ENCODE assay signal across 16 cellular contexts in the genomic region with DNA sequence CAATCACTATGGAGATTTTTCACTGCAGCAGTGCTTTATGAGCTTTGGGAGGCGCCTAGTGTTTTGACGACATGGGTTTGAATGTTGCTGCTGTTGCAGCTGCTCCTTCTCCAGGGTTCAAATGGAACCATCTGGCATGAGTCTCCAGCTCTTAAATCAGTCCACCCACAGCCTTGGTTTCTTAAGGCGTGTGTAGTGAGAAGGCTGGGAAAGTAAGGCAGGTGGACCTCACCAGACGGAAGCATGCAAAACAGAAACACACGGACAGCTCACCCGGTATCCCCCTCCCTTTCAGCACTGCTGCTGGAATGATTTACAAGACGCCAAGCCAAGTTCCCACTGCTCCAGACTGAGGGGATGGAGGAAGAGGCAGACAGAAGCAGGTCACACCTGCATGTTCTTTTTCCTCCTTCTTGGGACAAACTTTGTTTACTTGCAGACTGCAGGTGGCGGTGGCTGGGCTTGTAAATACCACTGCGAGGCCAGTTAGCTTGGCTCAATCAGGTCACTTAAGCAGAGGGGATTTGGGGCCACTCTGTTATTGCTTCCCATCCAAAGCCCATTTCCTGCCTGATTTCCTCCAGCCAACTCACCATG. TPM values are rescaled to one million over a fixed set of nuclear protein-coding genes. Genes with fewer than 3 reads are reported as not detected.
DNase-seq lines count a peak whose midpoint lies in the region; ATAC-seq, FAIRE-seq and TF ChIP-seq lines count a peak whose summit lies in the region.
"Had no signal": no experiment of that assay in that cellular context is flagged by ENCODE, and none has a peak within 500 bp of the region (broad histone marks: within the 10 kb centered on the region; RNA-seq: fewer than 3 reads in every experiment).

No MANE protein-coding gene starts in this region.

- no peak overlapping the region for H2BK12ac ChIP-seq in H1 (ENCODE audit: low read depth, low read length)

- peak overlapping the region; percentile 45 for H4K8ac ChIP-seq in H1 (ENCODE audit: extremely low read depth, insufficient read depth, low read length)

- POLR2A ChIA-PET in H1 (lab: Charles Lee; ENCODE audit: partially characterized antibody): no interaction called here

- no peak overlapping the region for H4K5ac ChIP-seq in H1 (ENCODE audit: insufficient read length, low read depth, low read length)

- no peak overlapping the region for H3K4ac ChIP-seq in H1 (replicated peaks; ENCODE audit: insufficient read length, low read depth, low read length)

- no peaks in the 10 kb centered on the region for H4K20me1 ChIP-seq in H1 (replicated peaks in 1 of 2; ENCODE audit: control insufficient read depth in 1 of 2, insufficient read depth in 2 of 2, low read length in 2 of 2)

- no peak overlapping the region; the same call in 1 of the 2 replicates for H3K27ac ChIP-seq in H1 (ENCODE audit: low read depth, low read length)
- H3K27ac ChIP-seq in lower lobe of right lung: peak overlapping the region; percentile 4
- peak overlapping the region; percentile 69 for H3K27ac ChIP-seq in stomach smooth muscle (ENCODE audit: low read length)
- H3K27ac ChIP-seq: A549, psoas muscle had no signal

- H3K27me3 ChIP-seq in H1 (replicated peaks in 1 of 4; ENCODE audit: control insufficient read depth in 3 of 4, extremely low read depth in 1 of 4, insufficient read depth in 3 of 4, low read length in 3 of 4) (no peaks in the 10 kb centered on the region), lower lobe of right lung (ENCODE audit: low read depth) (no peaks in the 10 kb centered on the region), stomach smooth muscle (ENCODE audit: control insufficient read depth in 1 of 2, insufficient read depth in 2 of 2, low read length in 2 of 2) (no peaks in the 10 kb centered on the region)

- no peak overlapping the region for H3K4me3 Mint-ChIP-seq in activated CD4-positive, alpha-beta T cell treated with anti-CD3 and anti-CD28 coated beads, Interleukin-2, amount 10 ng/mL, durations not matched to agents 24 days and 14 days

- no peak overlapping the region for H2AFZ ChIP-seq in H1 (ENCODE audit: low read length)

- H3K4me1 ChIP-seq in H1 (replicated peaks in 1 of 4; ENCODE audit: control insufficient read depth in 3 of 4, insufficient read depth in 4 of 4, low read length in 3 of 4) (0 out of 7 replicates have a peak, but pooled peaks cover 0 to 2% (median 0%) of the 10 kb centered on the region in 4 experiments), lower lobe of right lung (peaks cover 22% of the 10 kb centered on the region), stomach smooth muscle (ENCODE audit: control insufficient read depth, insufficient read depth, low read length) (peaks cover 46% of the 10 kb centered on the region)
- H3K4me1 ChIP-seq: A549 had no signal

- CTCF ChIA-PET in H1 (lab: Charles Lee; ENCODE audit: partially characterized antibody): interaction anchor here (0.6 to 1.6 kb wide), 2 partner anchors 10 to 141 kb away, joined by 3 read pairs; no protein-coding TSS in a partner anchor

- H3K9ac ChIP-seq in H1 (replicated peaks in 1 of 4; ENCODE audit: extremely low read depth in 1 of 4, low read depth in 3 of 4, low read length in 3 of 4) (no peak overlapping the region), stomach smooth muscle (ENCODE audit: low read length in 2 of 2) (no peak overlapping the region)

- H4K91ac ChIP-seq in H1 (replicated peaks; ENCODE audit: insufficient read length, low read length): no peak overlapping the region

- intact Hi-C loops in activated CD4-positive, alpha-beta T cell treated with anti-CD3 and anti-CD28 coated beads, Interleukin-2, amount 10 ng/mL, durations not matched to agents 24 days and 14 days (cut with micrococcal nuclease): no loop called here
- intact Hi-C loops in lower lobe of right lung (cut with DNase I): no loop called here

- H3K4me1 Mint-ChIP-seq in activated CD4-positive, alpha-beta T cell treated with anti-CD3 and anti-CD28 coated beads, Interleukin-2, amount 10 ng/mL, durations not matched to agents 24 days and 14 days: peaks cover 68% of the 10 kb centered on the region

- H2BK5ac ChIP-seq in H1 (ENCODE audit: low read depth, low read length): 0 out of 2 replicates have a peak overlapping the region, but pooled peaks have one; percentile 18

- no peaks in the 10 kb centered on the region for H3K79me1 ChIP-seq in H1 (ENCODE audit: low read depth, low read length)

- H3K9me3 Mint-ChIP-seq in activated CD4-positive, alpha-beta T cell treated with anti-CD3 and anti-CD28 coated beads, Interleukin-2, amount 10 ng/mL, durations not matched to agents 24 days and 14 days: no peaks in the 10 kb centered on the region

- no peaks in the 10 kb centered on the region for H3K23me2 ChIP-seq in H1 (ENCODE audit: low read depth, low read length)

- H2BK20ac ChIP-seq in H1 (ENCODE audit: low read length): no peak overlapping the region

- H2BK120ac ChIP-seq in H1 (replicated peaks; ENCODE audit: low read depth, low read length): no peak overlapping the region

- no peak overlapping the region for H3K4me3 ChIP-seq in H1 (ENCODE audit: extremely low read depth in 1 of 4, insufficient read depth in 2 of 4, low read depth in 3 of 4, low read length in 4 of 4)
- H3K4me3 ChIP-seq in lower lobe of right lung: no peak overlapping the region
- peak overlapping the region in 1 of 2 donors; percentile 35 for H3K4me3 ChIP-seq in stomach smooth muscle (ENCODE audit: low read length in 2 of 2)
- H3K4me3 ChIP-seq: A549, GM12878, psoas muscle had no signal

- 83% methylated on average over 9 of the region's 9 CpGs; no CpG with 5 or more reads in 1 of the 2 experiments for WGBS in H1 (ENCODE audit: extremely low coverage in 1 of 2, insufficient coverage in 1 of 2, insufficient read length in 1 of 2, insufficient replicate concordance in 2 of 2, low coverage in 1 of 2, low lambda C conversion rate in 2 of 2, missing lambda C conversion rate in 1 of 2), 2 experiments

- TF ChIP-seq CTCF in H1 (IDR thresholded peaks at IDR 0.05; ENCODE audit: control extremely low read depth in 1 of 3, insufficient read depth in 1 of 3, low read depth in 1 of 3, low read length in 3 of 3) (peak in 2 of 3 experiments; percentile 4 to 23; a peak in 2 of 4 replicates), lower lobe of right lung (IDR thresholded peaks at IDR 0.05) (no peak)

- H3K18ac ChIP-seq in H1 (ENCODE audit: extremely low read depth, low read length): no peak overlapping the region

- FAIRE-seq in H1 (lab: Jason Lieb, UNC): peak; percentile 48
- FAIRE-seq: A549, GM12878, keratinocyte had no signal

- TF ChIP-seq POLR2A in H1 (IDR thresholded peaks at IDR 0.05; ENCODE audit: control extremely low read depth in 1 of 2, low read depth in 2 of 2, low read length in 2 of 2): no peak

- H3K4me2 ChIP-seq in H1 (ENCODE audit: insufficient read depth in 1 of 2, low read depth in 2 of 2, low read length in 2 of 2): no peak overlapping the region
- H3K4me2 ChIP-seq: A549 had no signal

- H3K36me3 ChIP-seq in H1 (ENCODE audit: control insufficient read depth in 2 of 4, insufficient read depth in 4 of 4, low read length in 3 of 4): no peaks in the 10 kb centered on the region
- no peaks in the 10 kb centered on the region for H3K36me3 ChIP-seq in lower lobe of right lung
- peaks cover 20 to 35% of the 10 kb centered on the region in 2 donors for H3K36me3 ChIP-seq in stomach smooth muscle (ENCODE audit: control insufficient read depth in 2 of 2, insufficient read depth in 2 of 2, low read length in 2 of 2)

- H3K9me3 ChIP-seq in H1 (ENCODE audit: insufficient read depth in 2 of 2, low read depth in 1 of 2, low read length in 1 of 2) (no peaks in the 10 kb centered on the region), lower lobe of right lung (no peaks in the 10 kb centered on the region), stomach smooth muscle (ENCODE audit: control insufficient read depth in 2 of 2, low read length in 2 of 2) (no peaks in the 10 kb centered on the region)
- H3K9me3 ChIP-seq: A549, psoas muscle had no signal

- H2BK15ac ChIP-seq in H1 (ENCODE audit: low read length): no peak overlapping the region

- TF ChIP-seq RAD21 in H1 (IDR thresholded peaks at IDR 0.05 in 1 of 2, conservative IDR thresholded peaks at IDR 0.05 in 1 of 2; ENCODE audit: low read depth in 2 of 2, low read length in 2 of 2): peak; percentile 29 to 36

- DNase-seq in activated CD4-positive, alpha-beta T cell treated with anti-CD3 and anti-CD28 coated beads, Interleukin-2, amount 10 ng/mL, durations not matched to agents 24 days and 14 days: no peak
- DNase-seq in activated CD4-positive, alpha-beta T cell treated with anti-CD3 and anti-CD28 coated beads for 48 hours: no peak
- DNase-seq in H1 (ENCODE audit: low read depth in 1 of 2, low spot score in 2 of 2) (no peak), lower lobe of right lung (no peak), RKO (ENCODE audit: low spot score) (no peak)
- DNase-seq: DMS153, HCEC 1CT, KBM-7, NCI-H226, psoas muscle had no signal

- no peak for TF ChIP-seq EP300 in H1 (IDR thresholded peaks at IDR 0.05; ENCODE audit: borderline replicate concordance in 1 of 2, low read depth in 2 of 2, low read length in 2 of 2)

- H3K79me2 ChIP-seq in H1 (ENCODE audit: control insufficient read depth in 1 of 2, insufficient read depth in 2 of 2, low read length in 2 of 2): no peaks in the 10 kb centered on the region

- ATAC-seq in lower lobe of right lung (no peak), HG02852 (IDR thresholded peaks at IDR 0.05; ENCODE audit: unreplicated experiment) (no peak), GM18909 (IDR thresholded peaks at IDR 0.05; ENCODE audit: poor library complexity, unreplicated experiment) (no peak)
- ATAC-seq: A549, GM12878 had no signal

- H3K14ac ChIP-seq in H1 (ENCODE audit: insufficient read length): no peak overlapping the region

- no peak overlapping the region; the same call in 1 of the 2 replicates for H2AK5ac ChIP-seq in H1 (ENCODE audit: low read depth, low read length)

- peaks cover 86% of the 10 kb centered on the region for H3K36me3 Mint-ChIP-seq in activated CD4-positive, alpha-beta T cell treated with anti-CD3 and anti-CD28 coated beads, Interleukin-2, amount 10 ng/mL, durations not matched to agents 24 days and 14 days (ENCODE audit: low read depth)

- no peak overlapping the region for H3K23ac ChIP-seq in H1 (ENCODE audit: insufficient read length)

- H3K27me3 Mint-ChIP-seq in activated CD4-positive, alpha-beta T cell treated with anti-CD3 and anti-CD28 coated beads, Interleukin-2, amount 10 ng/mL, durations not matched to agents 24 days and 14 days: no peaks in the 10 kb centered on the region

- H3K27ac Mint-ChIP-seq in activated CD4-positive, alpha-beta T cell treated with anti-CD3 and anti-CD28 coated beads, Interleukin-2, amount 10 ng/mL, durations not matched to agents 24 days and 14 days: peak overlapping the region; percentile 63

- no peak overlapping the region for H3K56ac ChIP-seq in H1 (replicated peaks; ENCODE audit: insufficient read length, low read depth, low read length)

RNA-seq across cellular contexts. Expression of a gene that starts 47.4 kb away (rescaled TPM):
- 232 TPM in 2 replicates for total RNA-seq in activated CD4-positive, alpha-beta T cell treated with anti-CD3 and anti-CD28 coated beads, Interleukin-2, amount 10 ng/mL, durations not matched to agents 24 days and 14 days
- total RNA-seq in H1 (2021; fragmentation: NEBNext Ultra II Directional; extraction: Animal tissue kit (Norgen Biotek cat#: 25700)): 21.4 and 22.7 TPM in 2 replicates
- 6.5 and 7.3 TPM in 2 replicates for polyA plus RNA-seq in H1 (2011; rRNA removed)
- 6.6 TPM for polyA plus RNA-seq in H1 (2011; cell fraction: cytosol; rRNA removed)
- 10.7 TPM for polyA plus RNA-seq in H1 (2011; cell fraction: nucleus; rRNA removed)
- 9.5 to 11.2 TPM (median 10.2 TPM) in 4 replicates for polyA plus RNA-seq in H1 (2012, experiment 1 of 2)
- 8.5 TPM for polyA plus RNA-seq in H1 (2012, experiment 2 of 2)
- polyA plus RNA-seq in H1 (2013, experiment 1 of 2): 21.0 TPM
- polyA plus RNA-seq in H1 (2013, experiment 2 of 2): 27.5 TPM
- 16.3 and 19.4 TPM in 2 replicates for polyA minus RNA-seq in H1 (2011; rRNA and poly(A)+ RNA removed)
- 12.1 TPM for polyA minus RNA-seq in H1 (2011; cell fraction: cytosol; rRNA and poly(A)+ RNA removed)
- 9.7 TPM for polyA minus RNA-seq in H1 (2011; cell fraction: nucleus; rRNA and poly(A)+ RNA removed)
- total RNA-seq in lower lobe of right lung: 12.0 TPM
